Comparison of ENCODE assay signal across 26 cellular contexts in the genomic region with DNA sequence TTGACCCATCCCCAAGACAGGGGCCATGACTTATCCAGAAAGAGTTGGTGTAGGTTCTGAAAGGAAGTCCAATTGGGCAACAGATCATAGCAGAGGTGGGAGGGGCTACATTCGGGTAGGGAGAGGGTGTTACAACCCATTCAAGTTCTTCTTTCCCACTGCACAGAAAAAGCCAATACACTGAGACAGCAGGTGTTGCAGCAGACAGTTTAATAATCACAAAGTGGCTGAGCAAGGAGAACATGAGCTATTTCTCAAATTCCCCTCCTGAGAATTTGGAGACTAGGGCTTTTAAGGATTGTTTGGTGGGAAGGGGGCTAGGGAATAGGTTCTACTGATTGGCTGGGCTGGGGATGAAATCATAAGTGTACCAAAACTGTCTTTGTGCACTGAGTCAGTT.
"Had no signal": no experiment of that assay in that cellular context is flagged by ENCODE, and none has a peak within 500 bp of the region (broad histone marks: within the 10 kb centered on the region; RNA-seq: fewer than 3 reads in every experiment).

No MANE protein-coding gene starts in this region.

- H3K4me3 ChIP-seq: hepatocyte, left lung, lower lobe of right lung, ovary, right atrium auricular region, right lobe of liver, smooth muscle cell, tibial nerve, uterus had no signal

- H3K36me3 Mint-ChIP-seq: natural killer cell, type B pancreatic cell had no signal

- H3K9me3 ChIP-seq: ovary, right lobe of liver, uterus had no signal

- H3K27me3 ChIP-seq: left lung, ovary, right atrium auricular region, right lobe of liver, tibial nerve, uterus had no signal

- FAIRE-seq: keratinocyte had no signal

- H3K4me3 Mint-ChIP-seq: natural killer cell; nephron progenitor cell; stimulated activated memory B cell treated with anti-CD40 and anti-IgM and Interleukin-4, amounts not matched to agents 10 μg/mL and 1 μg/mL and 100 μg/mL, for 72 hours; stimulated activated naive CD8-positive, alpha-beta T cell treated with anti-CD3 and anti-CD28 coated beads, Interleukin-15, amount 100 ng/mL, for 72 hours; type B pancreatic cell had no signal

- H3K27ac ChIP-seq: hepatocyte, left lung, lower lobe of right lung, ovary, right atrium auricular region, right lobe of liver, tibial nerve, uterus had no signal

- H3K4me2 ChIP-seq: hepatocyte, smooth muscle cell had no signal

- H3K27ac Mint-ChIP-seq: natural killer cell; nephron progenitor cell; progenitor cell of endocrine pancreas; stimulated activated memory B cell treated with anti-CD40 and anti-IgM and Interleukin-4, amounts not matched to agents 10 μg/mL and 1 μg/mL and 100 μg/mL, for 72 hours; stimulated activated naive CD8-positive, alpha-beta T cell treated with anti-CD3 and anti-CD28 coated beads, Interleukin-15, amount 100 ng/mL, for 72 hours; type B pancreatic cell had no signal

- H3K36me3 ChIP-seq: left lung, lower lobe of right lung, ovary, right atrium auricular region, right lobe of liver, tibial nerve, uterus had no signal

- H3K4me1 ChIP-seq: left lung, lower lobe of right lung, right atrium auricular region, right lobe of liver, tibial nerve, uterus had no signal

- H3K9me3 Mint-ChIP-seq: natural killer cell had no signal

- H3K4me1 Mint-ChIP-seq: natural killer cell; stimulated activated memory B cell treated with anti-CD40 and anti-IgM and Interleukin-4, amounts not matched to agents 10 μg/mL and 1 μg/mL and 100 μg/mL, for 72 hours; stimulated activated naive CD8-positive, alpha-beta T cell treated with anti-CD3 and anti-CD28 coated beads, Interleukin-15, amount 100 ng/mL, for 72 hours had no signal

- DNase-seq: left colon; left lung; lower lobe of right lung; mammary epithelial cell; mesenchymal stem cell; naive B cell; natural killer cell; nephron progenitor cell; ovary; right lobe of liver; stimulated activated CD4-positive, alpha-beta T cell treated with anti-CD3 and anti-CD28 coated beads, Interleukin-1b, Interleukin-23, amount 100 ng/mL, for 48 hours; stimulated activated CD4-positive, alpha-beta T cell treated with anti-CD3 and anti-CD28 coated beads, Interleukin-2, amount 100 ng/mL, for 48 hours; stimulated activated CD4-positive, alpha-beta T cell treated with anti-CD3 and anti-CD28 coated beads, Interleukin-4, amount 100 ng/mL, for 4 hours; stimulated activated CD8-positive, alpha-beta memory T cell treated with anti-CD3 and anti-CD28 coated beads, Interleukin-4, amount 100 ng/mL, for 48 hours; stimulated activated naive CD4-positive, alpha-beta T cell treated with Interleukin-2 at 50 U/mL for 16 hours; stimulated activated naive CD8-positive, alpha-beta T cell treated with anti-CD3 and anti-CD28 coated beads, Interleukin-15, amount 100 ng/mL, for 72 hours; substantia nigra; uterus had no signal

- H2AFZ ChIP-seq: hepatocyte had no signal

- H3K79me2 ChIP-seq: hepatocyte had no signal
